In the genomic region with DNA sequence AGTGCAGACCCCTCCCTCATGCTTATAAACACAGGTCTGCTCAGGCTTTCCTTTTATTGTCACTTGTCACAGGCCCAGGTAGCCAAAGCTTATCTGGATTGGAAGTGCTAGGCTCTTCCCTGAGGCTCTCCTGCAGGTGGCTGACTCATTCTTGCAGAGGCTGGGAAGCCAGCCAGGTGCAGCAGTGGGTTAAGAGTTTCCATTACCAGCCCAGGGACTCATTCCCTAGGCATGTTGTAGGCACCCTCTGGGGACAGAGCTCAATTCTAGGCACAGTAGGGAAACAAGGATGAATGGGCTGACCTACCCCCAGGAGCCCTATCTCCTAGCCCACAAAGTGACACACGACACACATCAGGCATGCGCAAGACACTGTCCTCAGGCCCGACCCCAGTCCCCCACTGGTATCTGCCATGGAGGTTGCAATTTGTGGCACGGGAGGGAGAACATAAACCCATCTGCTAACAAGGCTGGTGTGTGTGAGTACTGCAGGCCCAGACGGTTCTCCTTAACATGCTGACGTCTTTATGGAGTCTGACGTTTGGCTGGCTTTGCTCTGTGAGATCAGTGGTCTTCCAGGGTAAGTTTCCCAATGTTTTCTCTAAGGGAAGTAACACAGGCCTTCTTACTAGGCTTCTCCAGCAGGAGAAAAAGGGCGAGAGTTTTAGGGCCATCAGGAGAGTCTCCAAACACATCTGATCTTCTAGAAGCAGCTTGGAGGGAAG, we compare ENCODE assay signal across 8 cellular contexts.
DNase-seq lines count a peak whose midpoint lies in the region; ATAC-seq and TF ChIP-seq lines count a peak whose summit lies in the region.
"Had no signal": no experiment of that assay in that cellular context is flagged by ENCODE, and none has a peak within 500 bp of the region (broad histone marks: within the 10 kb centered on the region; RNA-seq: fewer than 3 reads in every experiment).

No MANE protein-coding gene starts in this region.

- ATAC-seq in upper lobe of left lung (ENCODE audit: low FRiP score in 2 of 2): peak; percentile 28 to 75
- ATAC-seq in HG02642 (IDR thresholded peaks at IDR 0.05; ENCODE audit: poor library complexity, unreplicated experiment): no peak
- no peak for ATAC-seq in GM21717 (IDR thresholded peaks at IDR 0.05; ENCODE audit: unreplicated experiment)
- ATAC-seq: T-cell had no signal

- DNase-seq in SHP77 treated with DMSO at 0.1 percent for 48 hours (lab: John Stamatoyannopoulos, UW) (peak; percentile 10), left ventricle myocardium inferior (peak; percentile 50), upper lobe of left lung (peak in 1 of 2 donors; percentile 88), SKM-1 (lab: John Stamatoyannopoulos, UW; ENCODE audit: unreplicated experiment) (no peak)
- DNase-seq: T-cell had no signal

- intact Hi-C loops in left ventricle myocardium inferior (cut with micrococcal nuclease): no loop called here

- TF ChIP-seq CTCF in left ventricle myocardium inferior (IDR thresholded peaks at IDR 0.05; ENCODE audit: borderline replicate concordance) (no peak), upper lobe of left lung (IDR thresholded peaks at IDR 0.05) (no peak)

- 87 to 100% methylated on average over 2 to 8 of the region's 8 CpGs for WGBS in upper lobe of left lung, 2 donors

- peaks cover 14% of the 10 kb centered on the region for H3K4me1 ChIP-seq in HUES48 (ENCODE audit: control insufficient read depth, insufficient read depth, low read length)
- H3K4me1 ChIP-seq in left ventricle myocardium inferior: peaks cover 54% of the 10 kb centered on the region
- H3K4me1 ChIP-seq in upper lobe of left lung: peaks cover 0 to 15% (median 1%) of the 10 kb centered on the region in 4 donors

- H3K4me3 ChIP-seq in HUES48 (ENCODE audit: low read depth, low read length) (no peak overlapping the region), left ventricle myocardium inferior (no peak overlapping the region), upper lobe of left lung (no peak overlapping the region)

- no peak overlapping the region for H3K9ac ChIP-seq in HUES48 (ENCODE audit: low read depth, low read length)

- no peak for TF ChIP-seq POLR2A in upper lobe of left lung (IDR thresholded peaks at IDR 0.05)

- no peaks in the 10 kb centered on the region for H3K36me3 ChIP-seq in HUES48 (ENCODE audit: control insufficient read depth, insufficient read depth, low read length)
- H3K36me3 ChIP-seq in left ventricle myocardium inferior: no peaks in the 10 kb centered on the region
- H3K36me3 ChIP-seq in upper lobe of left lung: no peaks in the 10 kb centered on the region

- peak overlapping the region; percentile 9 for H3K27ac ChIP-seq in HUES48 (ENCODE audit: low read depth, low read length)
- peak overlapping the region; percentile 23 for H3K27ac ChIP-seq in left ventricle myocardium inferior (replicated peaks)
- no peak overlapping the region for H3K27ac ChIP-seq in upper lobe of left lung

- TF ChIP-seq EP300 in upper lobe of left lung (IDR thresholded peaks at IDR 0.05): no peak

- H3K27me3 ChIP-seq in HUES48 (ENCODE audit: control insufficient read depth, insufficient read depth, low read length): no peaks in the 10 kb centered on the region
- H3K27me3 ChIP-seq in left ventricle myocardium inferior (ENCODE audit: low read depth): no peaks in the 10 kb centered on the region
- no peaks in the 10 kb centered on the region for H3K27me3 ChIP-seq in upper lobe of left lung

- H3K9me3 ChIP-seq in HUES48 (ENCODE audit: control insufficient read depth, insufficient read depth, low read length): no peaks in the 10 kb centered on the region
- no peaks in the 10 kb centered on the region for H3K9me3 ChIP-seq in left ventricle myocardium inferior (replicated peaks)
- H3K9me3 ChIP-seq in upper lobe of left lung: no peaks in the 10 kb centered on the region

Comparison
In these comparisons a context has a peak if more than half of its experiments do, and no peak if none do; other contexts are left out.
1. H3K27ac ChIP-seq: peak in HUES48 (single experiment) and left ventricle myocardium inferior (single experiment); none in upper lobe of left lung (0 of 4).
2. ATAC-seq: peak in upper lobe of left lung (2 of 2); none in HG02642 (single experiment) and GM21717 (single experiment).